Comparison of ENCODE assay signal across 1 cellular context in genomic region chr18:50836521-50836957, GRCh38.
TF ChIP-seq lines count a peak whose summit lies in the region.

No MANE protein-coding gene starts in this region.

TF ChIP-seq in GM12878, 131 proteins besides CTCF, POLR2A, EP300 and RAD21 (continued from another document and continues in another):
- TF ChIP-seq BCLAF1 (IDR thresholded peaks at IDR 0.05) (no peak), BHLHE40 (IDR thresholded peaks at IDR 0.05; ENCODE audit: borderline replicate concordance in 1 of 2, low read depth in 2 of 2, low read length in 1 of 2) (peak in 1 of 2 experiments; percentile 47; a peak in 1 of 4 replicates), ATF2 (IDR thresholded peaks at IDR 0.05; ENCODE audit: low read length) (no peak), DPF2 (IDR thresholded peaks at IDR 0.05) (no peak), MTA3 (IDR thresholded peaks at IDR 0.05; ENCODE audit: borderline replicate concordance, low read length) (no peak), NFIC (IDR thresholded peaks at IDR 0.05; ENCODE audit: low read depth, low read length) (no peak), CREM (IDR thresholded peaks at IDR 0.05; ENCODE audit: low read depth) (no peak), E4F1 (IDR thresholded peaks at IDR 0.05; ENCODE audit: borderline replicate concordance, partially characterized antibody) (no peak), IKZF2 (IDR thresholded peaks at IDR 0.05) (peak; percentile 31 to 41; a peak in 1 of 4 replicates), RELB (IDR thresholded peaks at IDR 0.05; ENCODE audit: low read depth) (no peak), BMI1 (IDR thresholded peaks at IDR 0.05; ENCODE audit: borderline replicate concordance) (no peak), ATF3 (IDR thresholded peaks at IDR 0.05; ENCODE audit: borderline replicate concordance, extremely low read depth, low read depth, low read length) (no peak), SIN3A (IDR thresholded peaks at IDR 0.05; ENCODE audit: low read depth, low read length) (no peak), SREBF2 (IDR thresholded peaks at IDR 0.05; ENCODE audit: low read length) (no peak), JUND (IDR thresholded peaks at IDR 0.05; ENCODE audit: low read depth, low read length) (no peak), PML (IDR thresholded peaks at IDR 0.05; ENCODE audit: low read length) (no peak), PAX5 (IDR thresholded peaks at IDR 0.05; ENCODE audit: borderline replicate concordance, low read depth, low read length) (no peak), STAT3 (IDR thresholded peaks at IDR 0.05; ENCODE audit: low read depth, low read length) (no peak), CBFB (IDR thresholded peaks at IDR 0.05; ENCODE audit: low read depth) (no peak), MTA2 (IDR thresholded peaks at IDR 0.05; ENCODE audit: low read depth) (peak; percentile 60), FOS (IDR thresholded peaks at IDR 0.05; ENCODE audit: borderline replicate concordance, extremely low read depth, insufficient read length) (no peak), PRDM15 (CRISPR knock-in tag; IDR thresholded peaks at IDR 0.05) (no peak), ZBTB33 (IDR thresholded peaks at IDR 0.05) (no peak), CEBPB (IDR thresholded peaks at IDR 0.05; ENCODE audit: borderline replicate concordance in 1 of 2, low read depth in 2 of 2, low read length in 2 of 2) (no peak), GABPA (IDR thresholded peaks at IDR 0.05; ENCODE audit: low read depth) (no peak), NR2C1 (IDR thresholded peaks at IDR 0.05) (no peak), RUNX3 (IDR thresholded peaks at IDR 0.05; ENCODE audit: low read length) (peak; percentile 69), IRF3 (IDR thresholded peaks at IDR 0.05) (no peak), SMARCA5 (IDR thresholded peaks at IDR 0.05) (no peak), ZNF592 (IDR thresholded peaks at IDR 0.05) (no peak), ZBTB11 (CRISPR knock-in tag; IDR thresholded peaks at IDR 0.05) (no peak), CBX3 (IDR thresholded peaks at IDR 0.05; ENCODE audit: borderline replicate concordance, low read depth) (no peak)
